ENCODE assay signal across 11 cellular contexts in genomic region chr1:180778782-180779398, GRCh38.
DNase-seq lines count a peak whose midpoint lies in the region; ATAC-seq, FAIRE-seq and TF ChIP-seq lines count a peak whose summit lies in the region.
"Had no signal": no experiment of that assay in that cellular context is flagged by ENCODE, and none has a peak within 500 bp of the region (broad histone marks: within the 10 kb centered on the region; RNA-seq: fewer than 3 reads in every experiment).

No MANE protein-coding gene starts in this region.

- H3K27ac Mint-ChIP-seq in WTC11 = no peak overlapping the region

- H3K4me1 Mint-ChIP-seq in WTC11 = no peaks in the 10 kb centered on the region

- POLR2A ChIA-PET in WTC11 (lab: Charles Lee) = no interaction called here

- no peak overlapping the region for H3K4me3 ChIP-seq in lower lobe of right lung

- DNase-seq in NCI-H1417 (lab: John Stamatoyannopoulos, UW) (peak in 2 of 3 experiments; percentile 22 to 25), NCI-H1417 treated with DMSO at 0.1 percent for 48 hours (lab: John Stamatoyannopoulos, UW) (no peak), HTR-8/SVneo (ENCODE audit: insufficient read length, low spot score) (peak; percentile 4), WTC11 (ENCODE audit: low spot score) (peak; percentile 23), lower lobe of right lung (no peak), UCSD-AML1 (lab: John Stamatoyannopoulos, UW; ENCODE audit: unreplicated experiment) (no peak)
- DNase-seq: activated naive CD4-positive, alpha-beta T cell treated with anti-CD3 and anti-CD28 coated beads, Interleukin-2, amount 50 U/mL, for 16 hours; NK-92 treated with Interleukin-12 subunit alpha and Interleukin-12 subunit beta, amount 100 ng/mL, for 24 hours had no signal

- H3K36me3 Mint-ChIP-seq in WTC11 = no peaks in the 10 kb centered on the region

- H3K27me3 ChIP-seq in lower lobe of right lung (ENCODE audit: low read depth) = no peaks in the 10 kb centered on the region

- H3K9me3 ChIP-seq in lower lobe of right lung = no peaks in the 10 kb centered on the region

- peak; percentile 71 for ATAC-seq in WTC11
- ATAC-seq in lower lobe of right lung = no peak
- no peak for ATAC-seq in GM19397 (IDR thresholded peaks at IDR 0.05; ENCODE audit: unreplicated experiment)
- ATAC-seq in GM18517 (IDR thresholded peaks at IDR 0.05; ENCODE audit: unreplicated experiment) = no peak

- CTCF ChIA-PET in WTC11 (lab: Charles Lee) = interaction anchor here (0.7 to 1.6 kb wide), 8 partner anchors 8 to 263 kb away, joined by 3 to 6 read pairs (median 3); no protein-coding TSS in a partner anchor

- FAIRE-seq in HTR-8/SVneo (lab: Jason Lieb, UNC) = no peak
- FAIRE-seq: islet of Langerhans had no signal

- no peak overlapping the region for H3K27ac ChIP-seq in lower lobe of right lung

- H3K27me3 Mint-ChIP-seq in WTC11 (ENCODE audit: low read depth) = no peaks in the 10 kb centered on the region

- H3K4me1 ChIP-seq in lower lobe of right lung = no peaks in the 10 kb centered on the region

- no peak overlapping the region for H3K4me3 Mint-ChIP-seq in WTC11

- H3K36me3 ChIP-seq in lower lobe of right lung = no peaks in the 10 kb centered on the region

- H3K9me3 Mint-ChIP-seq in WTC11 = no peaks in the 10 kb centered on the region

- intact Hi-C loops in lower lobe of right lung (cut with DNase I) = no loop called here

- TF ChIP-seq CTCF in WTC11 (IDR thresholded peaks at IDR 0.05) = peak; percentile 40; the same call in 1 of the 2 replicates
- peak; percentile 22 for TF ChIP-seq CTCF in lower lobe of right lung (IDR thresholded peaks at IDR 0.05)

TF ChIP-seq in WTC11, 78 proteins besides CTCF, POLR2A, EP300 and RAD21:
- TF ChIP-seq ZMAT4 (CRISPR knock-in tag; IDR thresholded peaks at IDR 0.05) = no peak
- TF ChIP-seq FOXK1 (CRISPR knock-in tag; IDR thresholded peaks at IDR 0.05) = no peak
- no peak for TF ChIP-seq ZBTB21 (CRISPR knock-in tag; IDR thresholded peaks at IDR 0.05; ENCODE audit: borderline replicate concordance)
- no peak for TF ChIP-seq ZNF219 (CRISPR knock-in tag; IDR thresholded peaks at IDR 0.05; ENCODE audit: borderline replicate concordance)
- no peak for TF ChIP-seq TEAD4 (CRISPR knock-in tag; IDR thresholded peaks at IDR 0.05)
- no peak for TF ChIP-seq PRRX2 (CRISPR knock-in tag; IDR thresholded peaks at IDR 0.05)
- TF ChIP-seq ETV6 (CRISPR knock-in tag; IDR thresholded peaks at IDR 0.05) = no peak
- TF ChIP-seq, protein P1, sequence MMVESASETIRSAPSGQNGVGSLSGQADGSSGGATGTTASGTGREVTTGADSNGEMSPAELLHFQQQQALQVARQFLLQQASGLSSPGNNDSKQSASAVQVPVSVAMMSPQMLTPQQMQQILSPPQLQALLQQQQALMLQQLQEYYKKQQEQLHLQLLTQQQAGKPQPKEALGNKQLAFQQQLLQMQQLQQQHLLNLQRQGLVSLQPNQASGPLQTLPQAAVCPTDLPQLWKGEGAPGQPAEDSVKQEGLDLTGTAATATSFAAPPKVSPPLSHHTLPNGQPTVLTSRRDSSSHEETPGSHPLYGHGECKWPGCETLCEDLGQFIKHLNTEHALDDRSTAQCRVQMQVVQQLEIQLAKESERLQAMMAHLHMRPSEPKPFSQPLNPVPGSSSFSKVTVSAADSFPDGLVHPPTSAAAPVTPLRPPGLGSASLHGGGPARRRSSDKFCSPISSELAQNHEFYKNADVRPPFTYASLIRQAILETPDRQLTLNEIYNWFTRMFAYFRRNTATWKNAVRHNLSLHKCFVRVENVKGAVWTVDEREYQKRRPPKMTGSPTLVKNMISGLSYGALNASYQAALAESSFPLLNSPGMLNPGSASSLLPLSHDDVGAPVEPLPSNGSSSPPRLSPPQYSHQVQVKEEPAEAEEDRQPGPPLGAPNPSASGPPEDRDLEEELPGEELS (CRISPR knock-in tag; IDR thresholded peaks at IDR 0.05) = no peak
- no peak for TF ChIP-seq HMGA2 (CRISPR knock-in tag; IDR thresholded peaks at IDR 0.05)
- no peak for TF ChIP-seq ATF1 (CRISPR knock-in tag; IDR thresholded peaks at IDR 0.05)

Comparison
In these comparisons a context has a peak if more than half of its experiments do, and no peak if none do; other contexts are left out.
1. DNase-seq: peak in NCI-H1417 (2 of 3), HTR-8/SVneo (single experiment) and WTC11 (single experiment); none in NCI-H1417 treated with DMSO at 0.1 percent for 48 hours (single experiment), lower lobe of right lung (single experiment) and UCSD-AML1 (single experiment).